35 cellular contexts compared by ENCODE assay signal in the genomic region with DNA sequence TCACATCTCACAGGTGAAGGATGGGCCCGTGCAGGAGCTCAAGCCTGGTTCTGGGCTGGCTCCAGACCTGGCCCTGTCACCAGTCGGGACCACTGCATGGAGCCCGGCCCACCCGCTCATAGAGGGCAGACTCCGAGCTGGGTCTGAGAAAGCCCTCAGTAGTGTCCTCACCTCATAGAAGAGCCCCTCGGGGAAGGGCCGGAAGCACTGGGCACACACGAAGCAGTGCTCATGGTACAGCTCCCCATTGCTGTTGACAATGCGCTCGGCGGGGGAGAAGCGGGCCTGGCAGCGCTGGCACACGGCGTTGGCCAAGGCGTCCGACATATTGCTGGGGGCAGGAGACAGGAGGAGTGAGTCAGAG. TPM values are rescaled to one million over a fixed set of nuclear protein-coding genes. Genes with fewer than 3 reads are reported as not detected.
DNase-seq lines count a peak whose midpoint lies in the region; ATAC-seq, FAIRE-seq and TF ChIP-seq lines count a peak whose summit lies in the region.
"Had no signal": no experiment of that assay in that cellular context is flagged by ENCODE, and none has a peak within 500 bp of the region (broad histone marks: within the 10 kb centered on the region; RNA-seq: fewer than 3 reads in every experiment).

No MANE protein-coding gene starts in this region.

- TF ChIP-seq POLR2A in esophagus squamous epithelium (IDR thresholded peaks at IDR 0.05) (no peak), thyroid gland (IDR thresholded peaks at IDR 0.05) (no peak)

- FAIRE-seq in kidney (lab: Jason Lieb, UNC), result no peak
- FAIRE-seq: endometrium, GM12891, HTR-8/SVneo, RCC 7860 had no signal

- TF ChIP-seq CTCF in esophagus squamous epithelium (IDR thresholded peaks at IDR 0.05) (no peak), kidney (IDR thresholded peaks at IDR 0.05; ENCODE audit: borderline replicate concordance, extremely low read depth, insufficient read depth) (no peak), upper lobe of right lung (IDR thresholded peaks at IDR 0.05) (no peak), thyroid gland (IDR thresholded peaks at IDR 0.05) (no peak)

- no peak overlapping the region for H3K4me3 ChIP-seq in esophagus squamous epithelium
- no peak overlapping the region for H3K4me3 ChIP-seq in kidney (ENCODE audit: low read length in 2 of 2)
- no peak overlapping the region for H3K4me3 ChIP-seq in upper lobe of right lung
- H3K4me3 ChIP-seq in thyroid gland (replicated peaks in 1 of 3), result no peak overlapping the region
- H3K4me3 ChIP-seq: dorsolateral prefrontal cortex, SJCRH30, smooth muscle cell had no signal

- intact Hi-C loops in esophagus squamous epithelium (cut with DNase I) (no loop called here), kidney (cut with DNase I) (no loop called here), sciatic nerve (cut with DNase I) (no loop called here), upper lobe of right lung (cut with DNase I) (no loop called here), thyroid gland (cut with DNase I) (no loop called here)

- H3K27me3 ChIP-seq in esophagus squamous epithelium, result no peaks in the 10 kb centered on the region
- no peaks in the 10 kb centered on the region for H3K27me3 ChIP-seq in upper lobe of right lung
- H3K27me3 ChIP-seq in thyroid gland, result no peaks in the 10 kb centered on the region
- H3K27me3 ChIP-seq: SJCRH30 had no signal

- DNase-seq in esophagus squamous epithelium (lab: John Stamatoyannopoulos, UW), result no peak
- peak; percentile 55 for DNase-seq in kidney
- DNase-seq in sciatic nerve (ENCODE audit: low spot score), result peak; percentile 46
- DNase-seq in upper lobe of right lung, result no peak
- no peak for DNase-seq in NCI-H1048 (lab: John Stamatoyannopoulos, UW)
- DNase-seq in COR-L47 (lab: John Stamatoyannopoulos, UW), result no peak
- no peak for DNase-seq in thyroid gland
- DNase-seq: activated CD4-positive, alpha-beta T cell treated with anti-CD3 and anti-CD28 coated beads, Interleukin-2, amount 10 ng/mL, durations not matched to agents 24 days and 14 days; activated naive CD4-positive, alpha-beta T cell; activated naive CD8-positive, alpha-beta T cell treated with anti-CD3 and anti-CD28 coated beads, Interleukin-2, amount 50 U/mL, for 24 hours; activated T-cell treated with anti-CD3 and anti-CD28 coated beads, Interleukin-2, amount 50 U/mL, for 72 hours; C1 segment of cervical spinal cord; DMS53; dorsolateral prefrontal cortex; H9; hypothalamus; immature natural killer cell; naive B cell; NCI-H1694; NCI-H446 treated with DMSO at 0.1 percent for 48 hours; NCI-H82; occipital lobe; SJCRH30; stimulated activated CD4-positive, alpha-beta T cell treated with anti-CD3 and anti-CD28 coated beads, Interleukin-1b, Interleukin-23, amount 100 ng/mL, for 48 hours; stimulated activated naive CD8-positive, alpha-beta T cell treated with anti-CD3 and anti-CD28 coated beads, Interleukin-15, Interleukin-2, amounts not matched to agents 100 U/mL and 50 U/mL, for 24 hours; SW 1271 had no signal

- 62 to 77% methylated on average over 6 to 8 of the region's 17 CpGs for WGBS in esophagus squamous epithelium, 2 donors
- WGBS in thyroid gland, 2 donors, result 94 to 96% methylated on average over 10 to 15 of the region's 17 CpGs

- H3K9ac ChIP-seq in kidney (ENCODE audit: low read length in 2 of 2), result no peak overlapping the region

- H3K36me3 ChIP-seq in esophagus squamous epithelium, result peaks cover 0 to 23% (median 0%) of the 10 kb centered on the region in 3 donors
- no peaks in the 10 kb centered on the region for H3K36me3 ChIP-seq in kidney (ENCODE audit: control insufficient read depth in 1 of 2, insufficient read depth in 2 of 2, low read length in 2 of 2)
- H3K36me3 ChIP-seq in upper lobe of right lung, result no peaks in the 10 kb centered on the region
- H3K36me3 ChIP-seq in thyroid gland, result no peaks in the 10 kb centered on the region
- H3K36me3 ChIP-seq: SJCRH30 had no signal

- H3K4me1 ChIP-seq in esophagus squamous epithelium, result peaks cover 6 to 91% (median 48%) of the 10 kb centered on the region in 3 donors
- peaks cover 0 to 25% of the 10 kb centered on the region in 2 donors for H3K4me1 ChIP-seq in kidney (ENCODE audit: control insufficient read depth in 1 of 2, insufficient read depth in 1 of 2, low read depth in 1 of 2, low read length in 2 of 2)
- H3K4me1 ChIP-seq in upper lobe of right lung, result peaks cover 9% of the 10 kb centered on the region
- H3K4me1 ChIP-seq in thyroid gland, result peaks cover 2 to 49% of the 10 kb centered on the region in 2 donors

- H3K27ac ChIP-seq in esophagus squamous epithelium, result peak overlapping the region in 3 of 4 donors; percentile 36 to 87 (median 78)
- H3K27ac ChIP-seq in kidney (ENCODE audit: low read depth in 2 of 2, low read length in 2 of 2), result no peak overlapping the region
- H3K27ac ChIP-seq in upper lobe of right lung, result peak overlapping the region; percentile 73
- no peak overlapping the region for H3K27ac ChIP-seq in thyroid gland
- H3K27ac ChIP-seq: SJCRH30 had no signal

- ATAC-seq in sciatic nerve (no peak), upper lobe of right lung (no peak), GM18867 (IDR thresholded peaks at IDR 0.05; ENCODE audit: unreplicated experiment) (no peak)
- ATAC-seq: activated naive CD8-positive, alpha-beta T cell treated with anti-CD3 and anti-CD28 coated beads, Interleukin-2, amount 50 U/mL, for 24 hours; activated T-cell treated with anti-CD3 and anti-CD28 coated beads, Interleukin-2, amount 50 U/mL, for 72 hours; stimulated activated naive CD8-positive, alpha-beta T cell treated with anti-CD3 and anti-CD28 coated beads, Interleukin-15, Interleukin-2, amounts not matched to agents 100 U/mL and 50 U/mL, for 24 hours had no signal

- no peaks in the 10 kb centered on the region for H3K9me3 ChIP-seq in esophagus squamous epithelium
- H3K9me3 ChIP-seq in kidney (ENCODE audit: control insufficient read depth in 1 of 2, low read length in 2 of 2), result no peaks in the 10 kb centered on the region
- no peaks in the 10 kb centered on the region for H3K9me3 ChIP-seq in upper lobe of right lung
- no peaks in the 10 kb centered on the region for H3K9me3 ChIP-seq in thyroid gland
- H3K9me3 ChIP-seq: SJCRH30 had no signal

RNA-seq across cellular contexts. Expression of a gene that starts 11.3 kb away (rescaled TPM):
- not detected for total RNA-seq in esophagus squamous epithelium
- total RNA-seq in kidney, result 0.50 TPM
- 0.39 TPM for polyA plus RNA-seq in kidney (ENCODE audit: insufficient read depth, low read depth, low replicate concordance)
- total RNA-seq in sciatic nerve, result 4.6 TPM
- 0.49 TPM for total RNA-seq in upper lobe of right lung
- total RNA-seq in thyroid gland, result not detected
- total RNA-seq: activated CD4-positive, alpha-beta T cell treated with anti-CD3 and anti-CD28 coated beads, Interleukin-2, amount 10 ng/mL, durations not matched to agents 24 days and 14 days; activated T-cell treated with anti-CD3 and anti-CD28 coated beads, Interleukin-2, amount 50 U/mL, for 72 hours; fibroblast of lung; renal cortical epithelial cell; SJCRH30; smooth muscle cell had no signal
- polyA plus RNA-seq: AG04450, fibroblast of lung, immature natural killer cell, smooth muscle cell had no signal

RNA-seq across cellular contexts. Expression of a gene that starts 18.1 kb away (rescaled TPM):
- total RNA-seq in esophagus squamous epithelium, result 10 to 100 TPM in 1 of 4 donors, 1 to 10 TPM in 3; 2.4 to 29.6 (median 5.9) TPM
- 101 TPM for total RNA-seq in kidney
- polyA plus RNA-seq in kidney (ENCODE audit: insufficient read depth, low read depth, low replicate concordance), result 107 TPM
- 194 TPM for total RNA-seq in sciatic nerve
- total RNA-seq in upper lobe of right lung, result 161 TPM
- total RNA-seq in thyroid gland, result 10 to 100 TPM in 3 of 4 donors, 1 to 10 TPM in 1; 9.1 to 27.8 (median 14.2) TPM

RNA-seq across cellular contexts. Expression of a gene that starts 44.1 kb away (rescaled TPM):
- total RNA-seq in esophagus squamous epithelium (10 to 100 TPM in 1 of 4 donors, 1 to 10 TPM in 3; 3.3 to 10.5 (median 5.9) TPM), kidney (9.3 TPM), sciatic nerve (4.5 TPM), upper lobe of right lung (7.7 TPM), thyroid gland (10 to 100 TPM; 14.0 to 17.9 (median 16.1) TPM)
- polyA plus RNA-seq in kidney (ENCODE audit: insufficient read depth, low read depth, low replicate concordance), result 5.1 TPM
- polyA plus RNA-seq: smooth muscle cell had no signal

Comparison
In these comparisons a context has a peak if more than half of its experiments do, and no peak if none do; other contexts are left out.
1. DNase-seq: peak in kidney (single experiment) and sciatic nerve (single experiment); none in esophagus squamous epithelium (single experiment), upper lobe of right lung (single experiment), NCI-H1048 (single experiment), COR-L47 (single experiment) and thyroid gland (0 of 2).
2. H3K27ac ChIP-seq: peak in esophagus squamous epithelium (3 of 4) and upper lobe of right lung (single experiment); none in kidney (0 of 2) and thyroid gland (0 of 3).